ENCODE assay signal across 9 cellular contexts in genomic region chrX:135295944-135296305, GRCh38. TPM values are rescaled to one million over a fixed set of nuclear protein-coding genes. Genes with fewer than 3 reads are reported as not detected.
DNase-seq lines count a peak whose midpoint lies in the region; ATAC-seq, FAIRE-seq and TF ChIP-seq lines count a peak whose summit lies in the region.
"Had no signal": no experiment of that assay in that cellular context is flagged by ENCODE, and none has a peak within 500 bp of the region (broad histone marks: within the 10 kb centered on the region; RNA-seq: fewer than 3 reads in every experiment).

No MANE protein-coding gene starts in this region.

- TF ChIP-seq CTCF in H9 (conservative IDR thresholded peaks at IDR 0.05) (no peak), natural killer cell (IDR thresholded peaks at IDR 0.05) (no peak), GM10248 (IDR thresholded peaks at IDR 0.05; ENCODE audit: control extremely low read depth, extremely low read depth, low read depth, missing control alignments) (no peak), kidney (IDR thresholded peaks at IDR 0.05; ENCODE audit: borderline replicate concordance, extremely low read depth, insufficient read depth) (no peak)

- peak overlapping the region; percentile 22 for H3K9ac ChIP-seq in H9 (ENCODE audit: extremely low read depth, insufficient read length, low read length)
- no peak overlapping the region for H3K9ac ChIP-seq in kidney (ENCODE audit: low read length in 2 of 2)

- H2BK5ac ChIP-seq in H9 (ENCODE audit: insufficient read length, low read length) = no peak overlapping the region

- no peak overlapping the region for H3K4ac ChIP-seq in H9 (ENCODE audit: low read depth, low read length)

- no peaks in the 10 kb centered on the region for H3K79me1 ChIP-seq in H9 (ENCODE audit: insufficient read depth, low read depth, low read length, poor library complexity, severe bottlenecking)

- no peaks in the 10 kb centered on the region for H4K20me1 ChIP-seq in H9 (ENCODE audit: control insufficient read depth, insufficient read depth, insufficient read length)

- H3K9me3 Mint-ChIP-seq in H9 (peaks cover 60 to 67% of the 10 kb centered on the region in 2 experiments), natural killer cell (peaks cover 0 to 2% of the 10 kb centered on the region in 2 donors)
- peaks cover 7% of the 10 kb centered on the region for H3K9me3 Mint-ChIP-seq in activated CD4-positive, alpha-beta memory T cell treated with anti-CD3 and anti-CD28 coated beads, Interleukin-2, amount 10 ng/mL, durations not matched to agents 7 days and 5 days

- H2BK15ac ChIP-seq in H9 (ENCODE audit: low read depth, low read length) = no peak overlapping the region

- FAIRE-seq in kidney (lab: Jason Lieb, UNC) = no peak
- FAIRE-seq: K562 had no signal

- no peak for DNase-seq in H9
- DNase-seq in activated CD4-positive, alpha-beta memory T cell treated with anti-CD3 and anti-CD28 coated beads, Interleukin-2, amount 10 ng/mL, durations not matched to agents 7 days and 5 days = no peak
- no peak for DNase-seq in natural killer cell
- DNase-seq in GM10248 (ENCODE audit: extremely low spot score) = no peak
- no peak for DNase-seq in NCI-H2081 (lab: John Stamatoyannopoulos, UW)
- DNase-seq in kidney = no peak
- no peak for DNase-seq in hepatic stellate cell (ENCODE audit: low spot score)

- H2BK20ac ChIP-seq in H9 (ENCODE audit: low read depth, low read length, poor library complexity, severe bottlenecking) = no peak overlapping the region

- no peak overlapping the region for H3T11ph ChIP-seq in H9 (ENCODE audit: low read length)

- no peak overlapping the region for H4K8ac ChIP-seq in H9 (replicated peaks; ENCODE audit: insufficient read length, low read depth, low read length)

- peaks cover 5% of the 10 kb centered on the region for H3K23me2 ChIP-seq in H9 (ENCODE audit: insufficient read length, low read depth, low read length, poor library complexity, severe bottlenecking)

- no peak overlapping the region for H3K27ac Mint-ChIP-seq in H9
- H3K27ac Mint-ChIP-seq in activated CD4-positive, alpha-beta memory T cell treated with anti-CD3 and anti-CD28 coated beads, Interleukin-2, amount 10 ng/mL, durations not matched to agents 7 days and 5 days = peak overlapping the region; percentile 66
- H3K27ac Mint-ChIP-seq in natural killer cell = peak overlapping the region; percentile 72 to 89

- H2BK12ac ChIP-seq in H9 (ENCODE audit: insufficient read length, low read depth, low read length) = no peak overlapping the region

- no peaks in the 10 kb centered on the region for H3K79me2 ChIP-seq in H9 (ENCODE audit: insufficient read depth, low read length)

- H3K27me3 ChIP-seq in H9 (ENCODE audit: insufficient read depth, low read length) = no peaks in the 10 kb centered on the region

- no peaks in the 10 kb centered on the region for H3K4me1 ChIP-seq in H9 (ENCODE audit: insufficient read depth, low read length)
- H3K4me1 ChIP-seq in kidney (ENCODE audit: control insufficient read depth in 1 of 2, insufficient read depth in 1 of 2, low read depth in 1 of 2, low read length in 2 of 2) = no peaks in the 10 kb centered on the region

- no peak overlapping the region for H3K14ac ChIP-seq in H9 (ENCODE audit: insufficient read depth, low read length)

- H3K4me3 ChIP-seq in kidney (ENCODE audit: low read length in 2 of 2) = peak overlapping the region in 1 of 2 donors; percentile 29
- H3K4me3 ChIP-seq: K562 had no signal

- intact Hi-C loops in natural killer cell (cut with micrococcal nuclease) (no loop called here), kidney (cut with DNase I) (no loop called here)

- no peaks in the 10 kb centered on the region for H3K36me3 ChIP-seq in kidney (ENCODE audit: control insufficient read depth in 1 of 2, insufficient read depth in 2 of 2, low read length in 2 of 2)

- no peak overlapping the region for H2AFZ ChIP-seq in H9 (ENCODE audit: low read length)

- CTCF ChIA-PET in activated CD4-positive, alpha-beta memory T cell treated with anti-CD3 and anti-CD28 coated beads, Interleukin-2, amount 10 ng/mL, durations not matched to agents 7 days and 5 days (lab: Charles Lee) = interaction anchor here (1.3 kb wide), 1 partner anchor 11 kb away, joined by 3 read pairs; no protein-coding TSS in a partner anchor
- CTCF ChIA-PET in GM10248 (lab: Yijun Ruan, JAX) = interaction anchor here (1.1 to 2.2 kb wide), 5 partner anchors 10 to 184 kb away, joined by 3 to 19 read pairs (median 5); no protein-coding TSS in a partner anchor

- H3K9me3 ChIP-seq in H9 (ENCODE audit: control insufficient read depth, low read depth, low read length) (peaks cover 26% of the 10 kb centered on the region), kidney (ENCODE audit: control insufficient read depth in 1 of 2, low read length in 2 of 2) (peaks cover 2 to 4% of the 10 kb centered on the region in 2 donors)

- peak overlapping the region; percentile 54 for H3K4me2 ChIP-seq in H9 (ENCODE audit: insufficient read depth, insufficient read length, low read length)

- ATAC-seq in GM18517 (IDR thresholded peaks at IDR 0.05; ENCODE audit: unreplicated experiment) (peak; percentile 61), natural killer cell (peak; percentile 54 to 65 (median 54))
- ATAC-seq: K562 had no signal

- no peak overlapping the region for H3K56ac ChIP-seq in H9 (ENCODE audit: insufficient read length, low read depth, low read length)

- H4K91ac ChIP-seq in H9 (ENCODE audit: insufficient read length, low read depth, low read length) = no peak overlapping the region

- H2BK120ac ChIP-seq in H9 (ENCODE audit: low read depth, low read length, poor library complexity, severe bottlenecking) = no peak overlapping the region

- no CpG with 5 or more reads among the region's 10 CpGs for WGBS in H9 (ENCODE audit: extremely low coverage, insufficient read length, low lambda C conversion rate)

- H3K36me3 Mint-ChIP-seq in H9 (ENCODE audit: insufficient read depth in 1 of 3, low read depth in 3 of 3) (peaks cover 11 to 15% (median 13%) of the 10 kb centered on the region in 3 experiments; a peak in 6 of 7 replicates), natural killer cell (no peaks in the 10 kb centered on the region)
- H3K36me3 Mint-ChIP-seq in activated CD4-positive, alpha-beta memory T cell treated with anti-CD3 and anti-CD28 coated beads, Interleukin-2, amount 10 ng/mL, durations not matched to agents 7 days and 5 days (ENCODE audit: low read depth) = peaks cover 13% of the 10 kb centered on the region

- H3K4me3 Mint-ChIP-seq in H9 (peak overlapping the region; percentile 69 to 75), natural killer cell (peak overlapping the region; percentile 87)
- peak overlapping the region; percentile 79 for H3K4me3 Mint-ChIP-seq in activated CD4-positive, alpha-beta memory T cell treated with anti-CD3 and anti-CD28 coated beads, Interleukin-2, amount 10 ng/mL, durations not matched to agents 7 days and 5 days

- no peak overlapping the region for H3K18ac ChIP-seq in H9 (ENCODE audit: insufficient read length, low read depth, low read length)

- POLR2A ChIA-PET in activated CD4-positive, alpha-beta memory T cell treated with anti-CD3 and anti-CD28 coated beads, Interleukin-2, amount 10 ng/mL, durations not matched to agents 7 days and 5 days (lab: Charles Lee) = no interaction called here
- POLR2A ChIA-PET in GM10248 (lab: Yijun Ruan, JAX) = interaction anchor here (0.6 kb wide), 1 partner anchor 301 kb away, joined by 3 read pairs; no protein-coding TSS in a partner anchor

- no peak overlapping the region for H4K5ac ChIP-seq in H9 (ENCODE audit: insufficient read length, low read depth, low read length)

- peaks cover 7 to 9% of the 10 kb centered on the region in 2 experiments; a peak in 3 of 4 replicates for H3K4me1 Mint-ChIP-seq in H9
- peaks cover 25% of the 10 kb centered on the region for H3K4me1 Mint-ChIP-seq in activated CD4-positive, alpha-beta memory T cell treated with anti-CD3 and anti-CD28 coated beads, Interleukin-2, amount 10 ng/mL, durations not matched to agents 7 days and 5 days
- peaks cover 11 to 19% of the 10 kb centered on the region in 2 donors for H3K4me1 Mint-ChIP-seq in natural killer cell

- no peak overlapping the region for H2AK5ac ChIP-seq in H9 (ENCODE audit: insufficient read length, low read length)

- H3K23ac ChIP-seq in H9 (ENCODE audit: insufficient read length, low read depth, low read length) = no peak overlapping the region

- no peak overlapping the region for H3K27ac ChIP-seq in H9 (ENCODE audit: insufficient read length, low read depth, low read length)
- H3K27ac ChIP-seq in kidney (ENCODE audit: low read depth in 2 of 2, low read length in 2 of 2) = no peak overlapping the region

- H3K27me3 Mint-ChIP-seq in H9 (ENCODE audit: low read depth) (no peaks in the 10 kb centered on the region), natural killer cell (ENCODE audit: low read depth in 2 of 2) (peaks cover 0 to 8% of the 10 kb centered on the region in 2 donors)
- no peaks in the 10 kb centered on the region for H3K27me3 Mint-ChIP-seq in activated CD4-positive, alpha-beta memory T cell treated with anti-CD3 and anti-CD28 coated beads, Interleukin-2, amount 10 ng/mL, durations not matched to agents 7 days and 5 days

RNA-seq across cellular contexts. Expression of gene ETDC, which starts 13.4 kb away (rescaled TPM):
- total RNA-seq in H9 (2021) (not detected in 2 replicates), natural killer cell (not detected), kidney (not detected)
- not detected for total RNA-seq in activated CD4-positive, alpha-beta memory T cell treated with anti-CD3 and anti-CD28 coated beads, Interleukin-2, amount 10 ng/mL, durations not matched to agents 7 days and 5 days
- polyA plus RNA-seq in kidney (ENCODE audit: insufficient read depth, low read depth, low replicate concordance) = not detected
- total RNA-seq: K562 had no signal
- polyA plus RNA-seq: K562 had no signal

RNA-seq across cellular contexts. Expression of gene ETDA, which starts 44.1 kb away (rescaled TPM):
- total RNA-seq in H9 (2021) = not detected in 2 replicates
- total RNA-seq in activated CD4-positive, alpha-beta memory T cell treated with anti-CD3 and anti-CD28 coated beads, Interleukin-2, amount 10 ng/mL, durations not matched to agents 7 days and 5 days = not detected
- total RNA-seq in natural killer cell = not detected
- not detected for total RNA-seq in kidney
- polyA plus RNA-seq in kidney (ENCODE audit: insufficient read depth, low read depth, low replicate concordance) = not detected
- total RNA-seq: K562 had no signal
- polyA plus RNA-seq: K562 had no signal

RNA-seq across cellular contexts. Expression of gene ZNF75D, which starts 48.0 kb away (rescaled TPM):
- 10.0 and 10.5 TPM in 2 replicates for total RNA-seq in H9 (2021)
- total RNA-seq in activated CD4-positive, alpha-beta memory T cell treated with anti-CD3 and anti-CD28 coated beads, Interleukin-2, amount 10 ng/mL, durations not matched to agents 7 days and 5 days = 10 to 100 TPM; 11.8 to 11.9 TPM
- total RNA-seq in natural killer cell = 10 to 100 TPM in 2 of 3 donors, 1 to 10 TPM in 1; 9.3 to 13.8 (median 11.2) TPM
- total RNA-seq in kidney = 11.6 TPM
- 8.5 TPM for polyA plus RNA-seq in kidney (ENCODE audit: insufficient read depth, low read depth, low replicate concordance)

RNA-seq across cellular contexts. Expression of gene ZNF449, which starts 48.7 kb away (rescaled TPM):
- total RNA-seq in H9 (2021) (5.5 and 6.0 TPM in 2 replicates), natural killer cell (1 to 10 TPM; 3.2 to 5.3 (median 3.7) TPM), kidney (8.7 TPM)
- 1 to 10 TPM; 4.7 to 4.8 TPM for total RNA-seq in activated CD4-positive, alpha-beta memory T cell treated with anti-CD3 and anti-CD28 coated beads, Interleukin-2, amount 10 ng/mL, durations not matched to agents 7 days and 5 days
- polyA plus RNA-seq in kidney (ENCODE audit: insufficient read depth, low read depth, low replicate concordance) = 3.1 TPM

Comparison
In these comparisons a context has a peak if more than half of its experiments do, and no peak if none do; other contexts are left out.
1. H3K27ac Mint-ChIP-seq: peak in activated CD4-positive, alpha-beta memory T cell treated with anti-CD3 and anti-CD28 coated beads, Interleukin-2, amount 10 ng/mL, durations not matched to agents 7 days and 5 days (single experiment) and natural killer cell (2 of 2); none in H9 (0 of 3).
2. Peak in every context shown above with its lines, with median percentiles within 50 percentile points of each other: H3K4me3 Mint-ChIP-seq.